In the genomic region with DNA sequence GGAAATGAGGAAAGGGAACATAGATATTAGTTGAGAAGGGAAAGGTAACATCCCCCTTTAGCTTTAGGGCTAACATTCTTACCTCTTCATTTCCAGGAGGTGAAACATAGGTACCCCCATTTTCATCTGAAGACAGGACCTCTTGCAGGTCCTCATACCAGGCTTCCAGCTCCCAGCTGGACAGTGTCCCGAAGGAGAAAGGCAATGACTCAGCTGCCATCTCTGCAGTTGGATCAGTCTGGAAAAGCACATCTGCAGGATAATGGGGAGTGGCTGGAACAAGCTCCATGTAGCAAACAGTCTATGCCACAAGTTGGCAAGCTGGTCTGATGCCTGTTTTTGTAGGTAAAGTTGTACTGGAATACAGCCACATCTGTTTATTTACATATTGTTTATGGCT, we compare ENCODE assay signal across 8 cellular contexts. TPM values are rescaled to one million over a fixed set of nuclear protein-coding genes. Genes with fewer than 3 reads are reported as not detected.
DNase-seq lines count a peak whose midpoint lies in the region; ATAC-seq and TF ChIP-seq lines count a peak whose summit lies in the region.

No MANE protein-coding gene starts in this region.

- H3K27me3 Mint-ChIP-seq in nephron progenitor cell (ENCODE audit: low read depth, poor library complexity): peaks cover 3% of the 10 kb centered on the region

- H3K36me3 Mint-ChIP-seq in nephron progenitor cell (ENCODE audit: low read depth): peaks cover 68% of the 10 kb centered on the region

- no peaks in the 10 kb centered on the region for H3K9me2 ChIP-seq in HCT116 (ENCODE audit: insufficient read depth)

- BruUV-seq in HCT116 (replicated peaks; lab: Mats Ljungman, UMichigan): no TSS peak

- POLR2A ChIA-PET in HCT116 (lab: Charles Lee): interaction anchor here (0.6 to 1.6 kb wide), 5 partner anchors 12 to 30 kb away, joined by 3 to 6 read pairs (median 4); no protein-coding TSS in a partner anchor

- no peak overlapping the region for H2AFZ ChIP-seq in HCT116 (ENCODE audit: low read depth, low read length, poor library complexity, severe bottlenecking)

- TF ChIP-seq CTCF in HCT116 (IDR thresholded peaks at IDR 0.05 in 2 of 3, conservative IDR thresholded peaks at IDR 0.05 in 1 of 3; ENCODE audit: borderline replicate concordance in 1 of 3, insufficient read depth in 1 of 3, low read depth in 2 of 3, low read length in 2 of 3): no peak
- no peak for TF ChIP-seq CTCF in breast epithelium (IDR thresholded peaks at IDR 0.05)
- TF ChIP-seq CTCF in nephron progenitor cell (IDR thresholded peaks at IDR 0.05): no peak

- RAD21 ChIA-PET in HCT116 (lab: Charles Lee; ENCODE audit: low non-redundant PET in 1 of 2, low total read pairs in 2 of 2, uncharacterized antibody in 2 of 2, unreplicated experiment in 2 of 2): interaction anchor here in 1 of 2 experiments (0.5 kb wide), 1 partner anchor 73 kb away, joined by 6 read pairs; no protein-coding TSS in a partner anchor

- TF ChIP-seq POLR2A in HCT116 (IDR thresholded peaks at IDR 0.05; ENCODE audit: borderline replicate concordance, extremely low read depth, insufficient read depth, insufficient read length) (no peak), breast epithelium (IDR thresholded peaks at IDR 0.05) (no peak)

- H3K9me3 ChIP-seq in BLaER1 (no peaks in the 10 kb centered on the region), HCT116 (ENCODE audit: control insufficient read depth in 1 of 2, insufficient read depth in 1 of 2, low read depth in 1 of 2, low read length in 2 of 2) (no peaks in the 10 kb centered on the region), breast epithelium (no peaks in the 10 kb centered on the region)

- H3K4me2 ChIP-seq in BLaER1: no peak overlapping the region
- H3K4me2 ChIP-seq in HCT116 (ENCODE audit: low read length): no peak overlapping the region

- H3K27ac ChIP-seq in BLaER1: 0 out of 2 replicates have a peak overlapping the region, but pooled peaks have one; percentile 8
- peak overlapping the region; percentile 45 for H3K27ac ChIP-seq in HCT116 (ENCODE audit: low read depth, low read length)
- peak overlapping the region; percentile 8 to 100 for H3K27ac ChIP-seq in breast epithelium

- CTCF ChIA-PET in HCT116 (lab: Charles Lee): no interaction called here

- no peak for TF ChIP-seq RAD21 in HCT116 (IDR thresholded peaks at IDR 0.05; ENCODE audit: low read depth)

- intact Hi-C loops in HCT116 (cut with micrococcal nuclease): no loop called here
- intact Hi-C loops in breast epithelium (cut with DNase I; ENCODE audit: low total_unique reads): no loop called here

- H3K9me3 Mint-ChIP-seq in nephron progenitor cell: no peaks in the 10 kb centered on the region

- H3K4me1 ChIP-seq in BLaER1: peaks cover 35% of the 10 kb centered on the region
- peaks cover 15 to 36% of the 10 kb centered on the region in 2 experiments for H3K4me1 ChIP-seq in HCT116 (ENCODE audit: control insufficient read depth in 1 of 2, insufficient read depth in 2 of 2, low read length in 2 of 2)
- H3K4me1 ChIP-seq in breast epithelium: peaks cover 13 to 23% of the 10 kb centered on the region in 2 donors

- H3K27ac Mint-ChIP-seq in nephron progenitor cell: peak overlapping the region; percentile 93

- H3K36me3 ChIP-seq in BLaER1 (peaks cover 71% of the 10 kb centered on the region), HCT116 (ENCODE audit: control insufficient read depth in 1 of 2, insufficient read depth in 2 of 2, low read length in 2 of 2) (peaks cover 38 to 51% of the 10 kb centered on the region in 2 experiments; a peak in 3 of 4 replicates), breast epithelium (peaks cover 6% of the 10 kb centered on the region)

- H3K4me3 ChIP-seq in BLaER1 (no peak overlapping the region), HCT116 (replicated peaks in 1 of 2; ENCODE audit: low read depth in 1 of 2, low read length in 2 of 2) (no peak overlapping the region), breast epithelium (no peak overlapping the region)

- peaks cover 42% of the 10 kb centered on the region for H3K4me1 Mint-ChIP-seq in nephron progenitor cell

- H3K4me3 Mint-ChIP-seq in nephron progenitor cell: peak overlapping the region; percentile 60

- ATAC-seq in HCT116 (no peak), GM19324 (IDR thresholded peaks at IDR 0.05; ENCODE audit: low FRiP score, unreplicated experiment) (no peak)

- peaks cover 73% of the 10 kb centered on the region for H4K20me1 ChIP-seq in BLaER1
- peaks cover 7% of the 10 kb centered on the region; the same call in 1 of the 2 replicates for H4K20me1 ChIP-seq in HCT116 (ENCODE audit: insufficient read depth)

- no peak for DNase-seq in HCT116 (ENCODE audit: low read depth, low spot score)
- no peak for DNase-seq in breast epithelium (ENCODE audit: low spot score in 2 of 2)
- no peak for DNase-seq in nephron progenitor cell
- DNase-seq in dedifferentiated amniotic fluid mesenchymal stem cell (ENCODE audit: extremely low spot score): no peak
- no peak for DNase-seq in activated gamma-delta T cell treated with Interleukin-2 at 50 U/mL for 16 hours
- DNase-seq in GM19240 (ENCODE audit: insufficient read length, low spot score): no peak

- H3K9ac ChIP-seq in BLaER1 (peak overlapping the region; percentile 27; the same call in 1 of the 2 replicates), HCT116 (ENCODE audit: low read length) (no peak overlapping the region)

- peaks cover 45% of the 10 kb centered on the region for H3K79me2 ChIP-seq in HCT116 (ENCODE audit: insufficient read depth, low read length)

- H3K27me3 ChIP-seq in BLaER1: no peaks in the 10 kb centered on the region
- no peaks in the 10 kb centered on the region for H3K27me3 ChIP-seq in HCT116 (ENCODE audit: insufficient read depth, low read length)
- no peaks in the 10 kb centered on the region for H3K27me3 ChIP-seq in breast epithelium

TF ChIP-seq in HCT116, 20 proteins besides CTCF, POLR2A, EP300 and RAD21:
- TF ChIP-seq ZFX (IDR thresholded peaks at IDR 0.05) (no peak), POLR2AphosphoS5 (IDR thresholded peaks at IDR 0.05; ENCODE audit: low read depth, low read length) (peak; percentile 19)

RNA-seq across cellular contexts. Expression of a gene that starts 3.1 kb away (rescaled TPM):
- total RNA-seq in HCT116 (2021; ENCODE audit: unreplicated experiment) (84.7 TPM), breast epithelium (10 to 100 TPM; 39.0 to 58.4 (median 51.2) TPM)
- 61.6 and 155 TPM in 2 replicates for polyA plus RNA-seq in HCT116 (2012)

RNA-seq across cellular contexts. Expression of a gene that starts 5.4 kb away (rescaled TPM):
- total RNA-seq in HCT116 (2021; ENCODE audit: unreplicated experiment): 70.1 TPM
- polyA plus RNA-seq in HCT116 (2012): 31.0 and 33.2 TPM in 2 replicates
- total RNA-seq in breast epithelium: 10 to 100 TPM; 12.6 to 26.1 (median 19.7) TPM

RNA-seq across cellular contexts. Expression of a gene that starts 29.3 kb away (rescaled TPM):
- 344 TPM for total RNA-seq in HCT116 (2021; ENCODE audit: unreplicated experiment)
- 228 and 235 TPM in 2 replicates for polyA plus RNA-seq in HCT116 (2012)
- 10 to 100 TPM; 39.2 to 65.9 (median 60.2) TPM for total RNA-seq in breast epithelium

RNA-seq across cellular contexts. Expression of a gene that starts 29.8 kb away (rescaled TPM):
- total RNA-seq in HCT116 (2021; ENCODE audit: unreplicated experiment) (95.9 TPM), breast epithelium (100 to 1,000 TPM; 108 to 138 (median 131) TPM)
- 89.2 and 125 TPM in 2 replicates for polyA plus RNA-seq in HCT116 (2012)

RNA-seq across cellular contexts. Expression of a gene that starts 32.7 kb away (rescaled TPM):
- total RNA-seq in HCT116 (2021; ENCODE audit: unreplicated experiment): 5.2 TPM
- 2.7 and 3.5 TPM in 2 replicates for polyA plus RNA-seq in HCT116 (2012)
- total RNA-seq in breast epithelium: 1 to 10 TPM in 1 of 3 donors, under 1 TPM in 1, not detected in 1; 0.98 to 1.2 TPM
